1 cellular context compared by ENCODE assay signal in genomic region chr19:47603706-47604310, GRCh38.
TF ChIP-seq lines count a peak whose summit lies in the region.

No MANE protein-coding gene starts in this region.

TF ChIP-seq in K562, 482 proteins besides CTCF, POLR2A, EP300 and RAD21:
- TF ChIP-seq PHF20 (IDR thresholded peaks at IDR 0.05; ENCODE audit: partially characterized antibody) (peak; percentile 11), ZNF668 (CRISPR knock-in tag; IDR thresholded peaks at IDR 0.05) (no peak), DACH1 (IDR thresholded peaks at IDR 0.05; ENCODE audit: partially characterized antibody) (peak; percentile 54), CXXC5 (CRISPR knock-in tag; IDR thresholded peaks at IDR 0.05) (no peak), CGGBP1 (CRISPR knock-in tag; IDR thresholded peaks at IDR 0.05) (no peak), ADNP (tag; IDR thresholded peaks at IDR 0.05) (0 out of 2 replicates have a peak, but pooled peaks have one; percentile 27), SREBF2 (CRISPR knock-in tag; IDR thresholded peaks at IDR 0.05) (no peak), TARDBP (IDR thresholded peaks at IDR 0.05) (no peak), ZNF140 (CRISPR knock-in tag; IDR thresholded peaks at IDR 0.05) (no peak), STAT5A (IDR thresholded peaks at IDR 0.05; ENCODE audit: borderline replicate concordance, low read length) (no peak), MBD2 (IDR thresholded peaks at IDR 0.05; ENCODE audit: borderline replicate concordance, low read depth) (no peak), GATAD2B (IDR thresholded peaks at IDR 0.05; ENCODE audit: borderline replicate concordance) (no peak), ZNF444 (CRISPR knock-in tag; IDR thresholded peaks at IDR 0.05) (no peak), MLX (CRISPR knock-in tag; conservative IDR thresholded peaks at IDR 0.05) (no peak), THRAP3 (IDR thresholded peaks at IDR 0.05; ENCODE audit: borderline replicate concordance) (no peak), EGR1 (conservative IDR thresholded peaks at IDR 0.05) (peak; percentile 90), NFYB (IDR thresholded peaks at IDR 0.05; ENCODE audit: extremely low read depth, insufficient read length) (no peak), SMAD1 (IDR thresholded peaks at IDR 0.05; ENCODE audit: low read depth, low read length, partially characterized antibody) (no peak), ZNF263 (CRISPR knock-in tag; IDR thresholded peaks at IDR 0.05; ENCODE audit: borderline replicate concordance) (no peak), ZKSCAN3 (CRISPR knock-in tag; IDR thresholded peaks at IDR 0.05) (no peak), TAL1 (IDR thresholded peaks at IDR 0.05) (no peak), ZNF764 (CRISPR knock-in tag; IDR thresholded peaks at IDR 0.05; ENCODE audit: low read depth) (no peak), CBFA2T3 (IDR thresholded peaks at IDR 0.05) (0 out of 2 replicates have a peak, but pooled peaks have one; percentile 10), EWSR1 (IDR thresholded peaks at IDR 0.05; ENCODE audit: borderline replicate concordance, low read depth, partially characterized antibody) (no peak), KLF13 (tag; IDR thresholded peaks at IDR 0.05; ENCODE audit: borderline replicate concordance, low read depth) (no peak), SP1 (CRISPR knock-in tag; IDR thresholded peaks at IDR 0.05) (no peak), ZNF398 (CRISPR knock-in tag; IDR thresholded peaks at IDR 0.05) (no peak), TAF7 (tag; IDR thresholded peaks at IDR 0.05) (no peak), KAT2B (IDR thresholded peaks at IDR 0.05; ENCODE audit: low read depth, low read length) (no peak), GATAD2A (IDR thresholded peaks at IDR 0.05) (no peak), MLLT1 (IDR thresholded peaks at IDR 0.05) (no peak), MEIS2 (IDR thresholded peaks at IDR 0.05; ENCODE audit: partially characterized antibody) (no peak), RCOR1 (IDR thresholded peaks at IDR 0.05; ENCODE audit: borderline replicate concordance in 1 of 2, low read depth in 2 of 2, low read length in 2 of 2) (no peak), NFIC (IDR thresholded peaks at IDR 0.05) (peak; percentile 42; the same call in 1 of the 2 replicates)
